ENCODE assay signal across 9 cellular contexts in genomic region chr12:673849-674248, GRCh38. TPM values are rescaled to one million over a fixed set of nuclear protein-coding genes. Genes with fewer than 3 reads are reported as not detected.
DNase-seq lines count a peak whose midpoint lies in the region; ATAC-seq, FAIRE-seq and TF ChIP-seq lines count a peak whose summit lies in the region.
"Had no signal": no experiment of that assay in that cellular context is flagged by ENCODE, and none has a peak within 500 bp of the region (broad histone marks: within the 10 kb centered on the region; RNA-seq: fewer than 3 reads in every experiment).

No MANE protein-coding gene starts in this region.

- H3K27me3 Mint-ChIP-seq in T-helper 1 cell treated with Interleukin-12 subunit alpha and Interleukin-12 subunit beta and Interleukin-4 antibody, amounts not matched to agents 30 μg/mL and 1 μg/mL, for 36 hours (ENCODE audit: low read depth), result no peaks in the 10 kb centered on the region

- no peaks in the 10 kb centered on the region for H3K79me2 ChIP-seq in MM.1S (ENCODE audit: low read length)

- POLR2A ChIA-PET in GM10248 (lab: Yijun Ruan, JAX), result interaction anchor here (1.2 to 1.3 kb wide), 2 partner anchors 11 to 77 kb away, joined by 3 to 4 read pairs; no protein-coding TSS in a partner anchor

- H3K4me2 ChIP-seq in MM.1S (ENCODE audit: low read depth, low read length), result peak overlapping the region; percentile 79

- H3K27me3 ChIP-seq in MM.1S (replicated peaks; ENCODE audit: insufficient read depth, low read length), result no peaks in the 10 kb centered on the region

- H3K4me1 ChIP-seq in MM.1S (ENCODE audit: low read length), result peaks cover 31% of the 10 kb centered on the region

- TF ChIP-seq CTCF in MM.1S (IDR thresholded peaks at IDR 0.05; ENCODE audit: low read length) (no peak), GM10248 (IDR thresholded peaks at IDR 0.05; ENCODE audit: control extremely low read depth, extremely low read depth, low read depth, missing control alignments) (no peak)

- FAIRE-seq in frontal cortex (lab: Jason Lieb, UNC), result no peak

- H2AFZ ChIP-seq in MM.1S (ENCODE audit: low read length), result peak overlapping the region; percentile 46

- CTCF ChIA-PET in GM10248 (lab: Yijun Ruan, JAX), result interaction anchor here (0.7 to 5.4 kb wide), 7 partner anchors 9 to 98 kb away, joined by 3 to 17 read pairs (median 5); partner anchors contain the start of gene NINJ2

- DNase-seq in T-helper 1 cell (no peak), MM.1S (no peak), GM10248 (ENCODE audit: extremely low spot score) (no peak), frontal cortex (ENCODE audit: low spot score in 2 of 2) (no peak), NCI-H1092 (lab: John Stamatoyannopoulos, UW) (no peak)
- no peak for DNase-seq in stimulated activated effector memory CD8-positive, alpha-beta T cell treated with anti-CD3 and anti-CD28 coated beads, Interleukin-12 subunit alpha, Interleukin-12 subunit beta, amount 100 ng/mL, for 72 hours (ENCODE audit: low spot score in 2 of 2)

- H3K4me3 ChIP-seq in MM.1S (ENCODE audit: low read length), result peak overlapping the region; percentile 47

- H3K9me3 Mint-ChIP-seq in T-helper 1 cell treated with Interleukin-12 subunit alpha and Interleukin-12 subunit beta and Interleukin-4 antibody, amounts not matched to agents 30 μg/mL and 1 μg/mL, for 36 hours, result no peaks in the 10 kb centered on the region
- H3K9me3 Mint-ChIP-seq in stimulated activated effector memory CD8-positive, alpha-beta T cell treated with anti-CD3 and anti-CD28 coated beads, Interleukin-12 subunit alpha, Interleukin-12 subunit beta, amount 100 ng/mL, for 72 hours, result no peaks in the 10 kb centered on the region

- no peaks in the 10 kb centered on the region for H3K36me3 Mint-ChIP-seq in T-helper 1 cell treated with Interleukin-12 subunit alpha and Interleukin-12 subunit beta and Interleukin-4 antibody, amounts not matched to agents 30 μg/mL and 1 μg/mL, for 36 hours (ENCODE audit: low read depth)
- H3K36me3 Mint-ChIP-seq in stimulated activated effector memory CD8-positive, alpha-beta T cell treated with anti-CD3 and anti-CD28 coated beads, Interleukin-12 subunit alpha, Interleukin-12 subunit beta, amount 100 ng/mL, for 72 hours, result peaks cover 10% of the 10 kb centered on the region

- peak overlapping the region; percentile 63 for H3K9ac ChIP-seq in MM.1S (ENCODE audit: low read length)

- peak overlapping the region; percentile 93 for H3K27ac ChIP-seq in MM.1S (ENCODE audit: low read length)
- H3K27ac ChIP-seq: 22Rv1 had no signal

- no peaks in the 10 kb centered on the region for H3K9me2 ChIP-seq in MM.1S (replicated peaks; ENCODE audit: insufficient read depth, low read length)

- H3K4me1 Mint-ChIP-seq in T-helper 1 cell treated with Interleukin-12 subunit alpha and Interleukin-12 subunit beta and Interleukin-4 antibody, amounts not matched to agents 30 μg/mL and 1 μg/mL, for 36 hours (ENCODE audit: low read depth), result peaks cover 59% of the 10 kb centered on the region
- peaks cover 58% of the 10 kb centered on the region for H3K4me1 Mint-ChIP-seq in stimulated activated effector memory CD8-positive, alpha-beta T cell treated with anti-CD3 and anti-CD28 coated beads, Interleukin-12 subunit alpha, Interleukin-12 subunit beta, amount 100 ng/mL, for 72 hours

- no peaks in the 10 kb centered on the region for H3K36me3 ChIP-seq in MM.1S (replicated peaks; ENCODE audit: insufficient read depth, low read length)

- no peaks in the 10 kb centered on the region for H4K20me1 ChIP-seq in MM.1S (ENCODE audit: insufficient read depth, low read length)

- peak overlapping the region; percentile 79 for H3K4me3 Mint-ChIP-seq in T-helper 1 cell treated with Interleukin-12 subunit alpha and Interleukin-12 subunit beta and Interleukin-4 antibody, amounts not matched to agents 30 μg/mL and 1 μg/mL, for 36 hours
- peak overlapping the region; percentile 51 for H3K4me3 Mint-ChIP-seq in stimulated activated effector memory CD8-positive, alpha-beta T cell treated with anti-CD3 and anti-CD28 coated beads, Interleukin-12 subunit alpha, Interleukin-12 subunit beta, amount 100 ng/mL, for 72 hours

- H3F3A ChIP-seq in MM.1S (ENCODE audit: insufficient read depth, low read length), result peaks cover 15% of the 10 kb centered on the region

- ATAC-seq in HG02623 (IDR thresholded peaks at IDR 0.05; ENCODE audit: unreplicated experiment), result peak; percentile 8
- no peak for ATAC-seq in stimulated activated effector memory CD8-positive, alpha-beta T cell treated with anti-CD3 and anti-CD28 coated beads, Interleukin-12 subunit alpha, Interleukin-12 subunit beta, amount 100 ng/mL, for 72 hours

- H3K9me3 ChIP-seq in MM.1S (replicated peaks; ENCODE audit: insufficient read depth, low read length), result no peaks in the 10 kb centered on the region

- peak overlapping the region; percentile 96 for H3K27ac Mint-ChIP-seq in T-helper 1 cell treated with Interleukin-12 subunit alpha and Interleukin-12 subunit beta and Interleukin-4 antibody, amounts not matched to agents 30 μg/mL and 1 μg/mL, for 36 hours
- peak overlapping the region; percentile 84 for H3K27ac Mint-ChIP-seq in stimulated activated effector memory CD8-positive, alpha-beta T cell treated with anti-CD3 and anti-CD28 coated beads, Interleukin-12 subunit alpha, Interleukin-12 subunit beta, amount 100 ng/mL, for 72 hours

RNA-seq across cellular contexts. Expression of gene NINJ2, which starts 10.6 kb away (rescaled TPM):
- total RNA-seq in frontal cortex, result 2.9 TPM
